In the genomic region with DNA sequence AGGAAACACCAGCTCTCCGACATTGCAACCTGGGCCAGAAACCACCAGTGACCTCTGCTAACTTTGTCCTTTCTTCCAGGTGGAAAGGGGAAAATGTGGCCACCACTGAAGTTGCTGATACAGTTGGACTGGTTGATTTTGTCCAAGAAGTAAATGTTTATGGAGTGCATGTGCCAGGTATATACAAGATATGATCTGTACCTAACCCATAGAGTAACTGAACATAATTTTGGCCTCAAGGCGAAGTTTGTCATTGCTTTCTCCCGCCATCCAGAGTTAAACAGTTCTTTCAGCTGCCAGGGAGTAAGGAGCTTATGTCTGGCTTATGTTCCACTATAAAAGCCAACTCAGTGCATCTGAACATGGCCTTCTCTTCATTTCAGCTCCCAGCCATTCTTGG, we compare ENCODE assay signal across 18 cellular contexts. TPM values are rescaled to one million over a fixed set of nuclear protein-coding genes. Genes with fewer than 3 reads are reported as not detected.
A peak's percentile ranks its signal among the peaks of the same experiment; 100 is the strongest.
DNase-seq lines count a peak whose midpoint lies in the region; ATAC-seq and TF ChIP-seq lines count a peak whose summit lies in the region.
"Had no signal": no experiment of that assay in that cellular context is flagged by ENCODE, and none has a peak within 500 bp of the region (broad histone marks: within the 10 kb centered on the region; RNA-seq: fewer than 3 reads in every experiment).

No MANE protein-coding gene starts in this region.

- H3K27me3 ChIP-seq in WERI-Rb-1 (ENCODE audit: insufficient read depth, low read depth, severe bottlenecking): no peaks in the 10 kb centered on the region
- H3K27me3 ChIP-seq: BLaER1 had no signal

- H3K4me3 ChIP-seq in LNCaP clone FGC (ENCODE audit: low read depth, low read length): no peak overlapping the region
- no peak overlapping the region for H3K4me3 ChIP-seq in WERI-Rb-1 (ENCODE audit: low read depth, low read length)
- H3K4me3 ChIP-seq: BLaER1, GM12878, HAP-1 had no signal

- peak overlapping the region in 1 of 2 donors; percentile 60 for H3K27ac Mint-ChIP-seq in activated naive CD4-positive, alpha-beta T cell treated with anti-CD3 and anti-CD28 coated beads, Interleukin-2, amount 50 U/mL, for 72 hours
- H3K27ac Mint-ChIP-seq: B cell; CD14-positive monocyte; CD4-positive, alpha-beta T cell; CD8-positive, alpha-beta memory T cell had no signal

- H3K36me3 Mint-ChIP-seq in activated naive CD4-positive, alpha-beta T cell treated with anti-CD3 and anti-CD28 coated beads, Interleukin-2, amount 50 U/mL, for 72 hours: peaks cover 0 to 35% of the 10 kb centered on the region in 2 donors
- H3K36me3 Mint-ChIP-seq: CD14-positive monocyte had no signal

- DNase-seq in LNCaP clone FGC (ENCODE audit: low read depth) (peak; percentile 63), WERI-Rb-1 (no peak), NCI-H1105 treated with DMSO at 0.1 percent for 48 hours (lab: John Stamatoyannopoulos, UW) (no peak)
- no peak for DNase-seq in activated naive CD4-positive, alpha-beta T cell treated with anti-CD3 and anti-CD28 coated beads, Interleukin-2, amount 50 U/mL, for 72 hours (ENCODE audit: low spot score in 2 of 2)
- DNase-seq: CD4-positive, alpha-beta T cell; CD8-positive, alpha-beta memory T cell; DMS 273 treated with DMSO at 0.1 percent for 48 hours; DMS79; EL; GDM1; GOT3 had no signal

- no peaks in the 10 kb centered on the region for H3K9me3 ChIP-seq in WERI-Rb-1 (ENCODE audit: severe bottlenecking)
- H3K9me3 ChIP-seq: BLaER1, HAP-1 had no signal

- H3K27ac ChIP-seq in C4-2B (peak overlapping the region; percentile 45; the same call in 1 of the 2 replicates), WERI-Rb-1 (peak overlapping the region; percentile 73)
- H3K27ac ChIP-seq: BLaER1 had no signal

- no peak for ATAC-seq in GM19397 (IDR thresholded peaks at IDR 0.05; ENCODE audit: unreplicated experiment)
- ATAC-seq in activated naive CD4-positive, alpha-beta T cell treated with anti-CD3 and anti-CD28 coated beads, Interleukin-2, amount 50 U/mL, for 72 hours: no peak
- ATAC-seq: GM12878 had no signal

- peaks cover 17% of the 10 kb centered on the region for H3K36me3 ChIP-seq in WERI-Rb-1

- no peaks in the 10 kb centered on the region for H3K9me3 Mint-ChIP-seq in activated naive CD4-positive, alpha-beta T cell treated with anti-CD3 and anti-CD28 coated beads, Interleukin-2, amount 50 U/mL, for 72 hours
- H3K9me3 Mint-ChIP-seq: CD4-positive, alpha-beta T cell; CD8-positive, alpha-beta memory T cell had no signal

- no peak for TF ChIP-seq CTCF in C4-2B (conservative IDR thresholded peaks at IDR 0.05)
- no peak for TF ChIP-seq CTCF in LNCaP clone FGC (IDR thresholded peaks at IDR 0.05; ENCODE audit: control insufficient read depth, extremely low read depth, insufficient read depth)
- TF ChIP-seq CTCF in WERI-Rb-1 (IDR thresholded peaks at IDR 0.05; ENCODE audit: low read depth, low read length): no peak

RNA-seq across cellular contexts. Expression of gene HDC, which starts 36.7 kb away (rescaled TPM):
- 1 to 10 TPM in 1 of 2 donors, under 1 TPM in 1; 0.66 to 4.0 TPM for total RNA-seq in activated naive CD4-positive, alpha-beta T cell treated with anti-CD3 and anti-CD28 coated beads, Interleukin-2, amount 50 U/mL, for 72 hours
- total RNA-seq: B cell, GM12878 had no signal

RNA-seq across cellular contexts. Expression of gene SLC27A2, which starts 46.9 kb away (rescaled TPM):
- 10 to 100 TPM; 20.1 to 54.7 TPM for total RNA-seq in activated naive CD4-positive, alpha-beta T cell treated with anti-CD3 and anti-CD28 coated beads, Interleukin-2, amount 50 U/mL, for 72 hours
